In genomic region chr12:95736631-95737030, GRCh38 we compare ENCODE assay signal across 2 cellular contexts.
TF ChIP-seq lines count a peak whose summit lies in the region.

No MANE protein-coding gene starts in this region.

TF ChIP-seq in IMR-90, 13 proteins besides CTCF, POLR2A, EP300 and RAD21:
- TF ChIP-seq USF2 (IDR thresholded peaks at IDR 0.05; ENCODE audit: low read depth, low read length) (no peak), CHD1 (IDR thresholded peaks at IDR 0.05; ENCODE audit: low read depth, low read length) (no peak), MAZ (IDR thresholded peaks at IDR 0.05; ENCODE audit: borderline replicate concordance, low read depth, low read length) (no peak), CEBPB (IDR thresholded peaks at IDR 0.05; ENCODE audit: low read depth, low read length) (no peak), MXI1 (IDR thresholded peaks at IDR 0.05; ENCODE audit: borderline replicate concordance, low read depth, low read length) (no peak), SMC3 (IDR thresholded peaks at IDR 0.05; ENCODE audit: low read depth, low read length) (no peak), NFE2L2 (IDR thresholded peaks at IDR 0.05; ENCODE audit: low read depth, low read length) (no peak), RFX5 (IDR thresholded peaks at IDR 0.05; ENCODE audit: low read depth, low read length) (no peak), ELK1 (IDR thresholded peaks at IDR 0.05; ENCODE audit: borderline replicate concordance, low read depth, low read length) (no peak), BHLHE40 (IDR thresholded peaks at IDR 0.05; ENCODE audit: low read depth, low read length) (no peak), MAFK (IDR thresholded peaks at IDR 0.05; ENCODE audit: low read depth, low read length) (no peak), FOS (IDR thresholded peaks at IDR 0.05; ENCODE audit: low read depth, low read length) (no peak), RCOR1 (IDR thresholded peaks at IDR 0.05; ENCODE audit: insufficient replicate concordance, low read length) (no peak)

TF ChIP-seq in WTC11, 78 proteins besides CTCF, POLR2A, EP300 and RAD21:
- TF ChIP-seq RELA (CRISPR knock-in tag; IDR thresholded peaks at IDR 0.05; ENCODE audit: borderline replicate concordance) (no peak), CREM (CRISPR knock-in tag; IDR thresholded peaks at IDR 0.05) (no peak), ARID4B (CRISPR knock-in tag; IDR thresholded peaks at IDR 0.05; ENCODE audit: borderline replicate concordance) (no peak), OVOL2 (CRISPR knock-in tag; IDR thresholded peaks at IDR 0.05; ENCODE audit: borderline replicate concordance) (no peak), FOXJ3 (CRISPR knock-in tag; IDR thresholded peaks at IDR 0.05; ENCODE audit: borderline replicate concordance) (no peak), NFYB (CRISPR knock-in tag; conservative IDR thresholded peaks at IDR 0.05; ENCODE audit: low read depth) (no peak), GABPB1 (CRISPR knock-in tag; IDR thresholded peaks at IDR 0.05) (no peak)
